ENCODE assay signal across 1 cellular context in genomic region chr13:52011690-52012511, GRCh38.
TF ChIP-seq lines count a peak whose summit lies in the region.

A gene with protein sequence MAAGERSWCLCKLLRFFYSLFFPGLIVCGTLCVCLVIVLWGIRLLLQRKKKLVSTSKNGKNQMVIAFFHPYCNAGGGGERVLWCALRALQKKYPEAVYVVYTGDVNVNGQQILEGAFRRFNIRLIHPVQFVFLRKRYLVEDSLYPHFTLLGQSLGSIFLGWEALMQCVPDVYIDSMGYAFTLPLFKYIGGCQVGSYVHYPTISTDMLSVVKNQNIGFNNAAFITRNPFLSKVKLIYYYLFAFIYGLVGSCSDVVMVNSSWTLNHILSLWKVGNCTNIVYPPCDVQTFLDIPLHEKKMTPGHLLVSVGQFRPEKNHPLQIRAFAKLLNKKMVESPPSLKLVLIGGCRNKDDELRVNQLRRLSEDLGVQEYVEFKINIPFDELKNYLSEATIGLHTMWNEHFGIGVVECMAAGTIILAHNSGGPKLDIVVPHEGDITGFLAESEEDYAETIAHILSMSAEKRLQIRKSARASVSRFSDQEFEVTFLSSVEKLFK (plus strand): TSS chr13:52012398. CDS start chr13:52012419, 21 bp downstream.

TF ChIP-seq in HepG2, 621 proteins besides CTCF, POLR2A, EP300 and RAD21 (continued from another document and continues in another):
- TF ChIP-seq SIN3A (IDR thresholded peaks at IDR 0.05; ENCODE audit: borderline replicate concordance, low read depth, low read length): no peak; the same call in 1 of the 2 replicates
- TF ChIP-seq NR0B2 (CRISPR knock-in tag; IDR thresholded peaks at IDR 0.05): peak; percentile 36; the same call in 1 of the 2 replicates
- TF ChIP-seq, protein P1, sequence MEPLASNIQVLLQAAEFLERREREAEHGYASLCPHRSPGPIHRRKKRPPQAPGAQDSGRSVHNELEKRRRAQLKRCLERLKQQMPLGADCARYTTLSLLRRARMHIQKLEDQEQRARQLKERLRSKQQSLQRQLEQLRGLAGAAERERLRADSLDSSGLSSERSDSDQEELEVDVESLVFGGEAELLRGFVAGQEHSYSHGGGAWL (CRISPR knock-in tag; IDR thresholded peaks at IDR 0.05): peak; percentile 82; the same call in 1 of the 2 replicates
- no peak for TF ChIP-seq RORA (CRISPR knock-in tag; IDR thresholded peaks at IDR 0.05)
- TF ChIP-seq ZBTB49 (CRISPR knock-in tag; IDR thresholded peaks at IDR 0.05; ENCODE audit: borderline replicate concordance): no peak
- TF ChIP-seq, protein P2, sequence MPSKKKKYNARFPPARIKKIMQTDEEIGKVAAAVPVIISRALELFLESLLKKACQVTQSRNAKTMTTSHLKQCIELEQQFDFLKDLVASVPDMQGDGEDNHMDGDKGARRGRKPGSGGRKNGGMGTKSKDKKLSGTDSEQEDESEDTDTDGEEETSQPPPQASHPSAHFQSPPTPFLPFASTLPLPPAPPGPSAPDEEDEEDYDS (CRISPR knock-in tag; IDR thresholded peaks at IDR 0.05): peak; percentile 77
- TF ChIP-seq ZNF709 (CRISPR knock-in tag; IDR thresholded peaks at IDR 0.05): peak; percentile 92
- TF ChIP-seq MED13 (CRISPR knock-in tag; IDR thresholded peaks at IDR 0.05): peak; percentile 79
- peak; percentile 84; the same call in 1 of the 2 replicates for TF ChIP-seq ZBTB42 (CRISPR knock-in tag; IDR thresholded peaks at IDR 0.05)
- TF ChIP-seq NR2F2 (IDR thresholded peaks at IDR 0.05; ENCODE audit: borderline replicate concordance, low read depth): peak; percentile 55; the same call in 1 of the 2 replicates
- no peak for TF ChIP-seq LCORL (IDR thresholded peaks at IDR 0.05)
- TF ChIP-seq LCORL (CRISPR knock-in tag; IDR thresholded peaks at IDR 0.05): peak; percentile 98
- TF ChIP-seq ZC3H13 (CRISPR knock-in tag; IDR thresholded peaks at IDR 0.05): peak; percentile 78; the same call in 1 of the 2 replicates
- peak; percentile 28; the same call in 1 of the 2 replicates for TF ChIP-seq MYNN (CRISPR knock-in tag; IDR thresholded peaks at IDR 0.05; ENCODE audit: low read depth)
- peak; percentile 70; the same call in 1 of the 2 replicates for TF ChIP-seq ZKSCAN8 (CRISPR knock-in tag; IDR thresholded peaks at IDR 0.05; ENCODE audit: borderline replicate concordance)
- no peak; the same call in 1 of the 2 replicates for TF ChIP-seq HHEX (CRISPR knock-in tag; IDR thresholded peaks at IDR 0.05)
- peak in 1 of 2 experiments; percentile 80; a peak in 1 of 4 replicates for TF ChIP-seq REST (IDR thresholded peaks at IDR 0.05; ENCODE audit: borderline replicate concordance in 1 of 2, low read depth in 1 of 2, low read length in 2 of 2)
- no peak for TF ChIP-seq RBAK (CRISPR knock-in tag; IDR thresholded peaks at IDR 0.05)
- TF ChIP-seq TBL1XR1 (IDR thresholded peaks at IDR 0.05; ENCODE audit: borderline replicate concordance, low read length, partially characterized antibody): peak; percentile 57
- TF ChIP-seq ZNF737 (CRISPR knock-in tag; IDR thresholded peaks at IDR 0.05; ENCODE audit: borderline replicate concordance): no peak
- TF ChIP-seq, protein P3, sequence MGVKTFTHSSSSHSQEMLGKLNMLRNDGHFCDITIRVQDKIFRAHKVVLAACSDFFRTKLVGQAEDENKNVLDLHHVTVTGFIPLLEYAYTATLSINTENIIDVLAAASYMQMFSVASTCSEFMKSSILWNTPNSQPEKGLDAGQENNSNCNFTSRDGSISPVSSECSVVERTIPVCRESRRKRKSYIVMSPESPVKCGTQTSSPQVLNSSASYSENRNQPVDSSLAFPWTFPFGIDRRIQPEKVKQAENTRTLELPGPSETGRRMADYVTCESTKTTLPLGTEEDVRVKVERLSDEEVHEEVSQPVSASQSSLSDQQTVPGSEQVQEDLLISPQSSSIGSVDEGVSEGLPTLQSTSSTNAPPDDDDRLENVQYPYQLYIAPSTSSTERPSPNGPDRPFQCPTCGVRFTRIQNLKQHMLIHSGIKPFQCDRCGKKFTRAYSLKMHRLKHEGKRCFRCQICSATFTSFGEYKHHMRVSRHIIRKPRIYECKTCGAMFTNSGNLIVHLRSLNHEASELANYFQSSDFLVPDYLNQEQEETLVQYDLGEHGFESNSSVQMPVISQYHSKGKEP (CRISPR knock-in tag; IDR thresholded peaks at IDR 0.05): no peak
- TF ChIP-seq MIER3 (CRISPR knock-in tag; IDR thresholded peaks at IDR 0.05; ENCODE audit: borderline replicate concordance): peak; percentile 72; the same call in 1 of the 2 replicates
- TF ChIP-seq ZNF598 (CRISPR knock-in tag; IDR thresholded peaks at IDR 0.05; ENCODE audit: borderline replicate concordance): peak; percentile 74; the same call in 1 of the 2 replicates
- 0 out of 2 replicates have a peak, but pooled peaks have one; percentile 50 for TF ChIP-seq REXO4 (CRISPR knock-in tag; IDR thresholded peaks at IDR 0.05; ENCODE audit: borderline replicate concordance)
- TF ChIP-seq HOXA5 (CRISPR knock-in tag; IDR thresholded peaks at IDR 0.05): peak; percentile 73; the same call in 1 of the 2 replicates
- peak; percentile 81 for TF ChIP-seq DMAP1 (CRISPR knock-in tag; IDR thresholded peaks at IDR 0.05)
- TF ChIP-seq ZZZ3 (CRISPR knock-in tag; IDR thresholded peaks at IDR 0.05; ENCODE audit: borderline replicate concordance): peak; percentile 90; the same call in 1 of the 2 replicates
- peak; percentile 91 for TF ChIP-seq POGZ (CRISPR knock-in tag; IDR thresholded peaks at IDR 0.05)
- no peak for TF ChIP-seq NR2F1 (CRISPR knock-in tag; IDR thresholded peaks at IDR 0.05)
- TF ChIP-seq ZFYVE20 (CRISPR knock-in tag; IDR thresholded peaks at IDR 0.05; ENCODE audit: borderline replicate concordance, low read depth): peak; percentile 67; the same call in 1 of the 2 replicates
- peak; percentile 82 for TF ChIP-seq RCOR2 (CRISPR knock-in tag; IDR thresholded peaks at IDR 0.05)
- no peak for TF ChIP-seq TP53 (CRISPR knock-in tag; conservative IDR thresholded peaks at IDR 0.05)
- TF ChIP-seq, protein P4, sequence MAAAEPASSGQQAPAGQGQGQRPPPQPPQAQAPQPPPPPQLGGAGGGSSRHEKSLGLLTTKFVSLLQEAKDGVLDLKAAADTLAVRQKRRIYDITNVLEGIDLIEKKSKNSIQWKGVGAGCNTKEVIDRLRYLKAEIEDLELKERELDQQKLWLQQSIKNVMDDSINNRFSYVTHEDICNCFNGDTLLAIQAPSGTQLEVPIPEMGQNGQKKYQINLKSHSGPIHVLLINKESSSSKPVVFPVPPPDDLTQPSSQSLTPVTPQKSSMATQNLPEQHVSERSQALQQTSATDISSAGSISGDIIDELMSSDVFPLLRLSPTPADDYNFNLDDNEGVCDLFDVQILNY (CRISPR knock-in tag; conservative IDR thresholded peaks at IDR 0.05): no peak
- TF ChIP-seq U2AF1 (optimal IDR thresholded peaks at IDR 0.05; ENCODE audit: low read depth, low read length): no peak
- TF ChIP-seq CENPX (CRISPR knock-in tag; IDR thresholded peaks at IDR 0.05): no peak
- peak; percentile 77; the same call in 1 of the 2 replicates for TF ChIP-seq TOPORS (CRISPR knock-in tag; IDR thresholded peaks at IDR 0.05)
- TF ChIP-seq ZNF747 (CRISPR knock-in tag; IDR thresholded peaks at IDR 0.05; ENCODE audit: borderline replicate concordance): peak; percentile 97
- TF ChIP-seq, protein P5, sequence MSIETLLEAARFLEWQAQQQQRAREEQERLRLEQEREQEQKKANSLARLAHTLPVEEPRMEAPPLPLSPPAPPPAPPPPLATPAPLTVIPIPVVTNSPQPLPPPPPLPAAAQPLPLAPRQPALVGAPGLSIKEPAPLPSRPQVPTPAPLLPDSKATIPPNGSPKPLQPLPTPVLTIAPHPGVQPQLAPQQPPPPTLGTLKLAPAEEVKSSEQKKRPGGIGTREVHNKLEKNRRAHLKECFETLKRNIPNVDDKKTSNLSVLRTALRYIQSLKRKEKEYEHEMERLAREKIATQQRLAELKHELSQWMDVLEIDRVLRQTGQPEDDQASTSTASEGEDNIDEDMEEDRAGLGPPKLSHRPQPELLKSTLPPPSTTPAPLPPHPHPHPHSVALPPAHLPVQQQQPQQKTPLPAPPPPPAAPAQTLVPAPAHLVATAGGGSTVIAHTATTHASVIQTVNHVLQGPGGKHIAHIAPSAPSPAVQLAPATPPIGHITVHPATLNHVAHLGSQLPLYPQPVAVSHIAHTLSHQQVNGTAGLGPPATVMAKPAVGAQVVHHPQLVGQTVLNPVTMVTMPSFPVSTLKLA (IDR thresholded peaks at IDR 0.05): peak; percentile 45; the same call in 1 of the 2 replicates
- TF ChIP-seq GABPA (IDR thresholded peaks at IDR 0.05; ENCODE audit: low read depth, low read length): peak; percentile 47
- TF ChIP-seq GABPA (CRISPR knock-in tag; IDR thresholded peaks at IDR 0.05; ENCODE audit: low read depth): peak; percentile 87
- peak; percentile 80 for TF ChIP-seq MAX (IDR thresholded peaks at IDR 0.05)
- TF ChIP-seq ZNF329 (CRISPR knock-in tag; IDR thresholded peaks at IDR 0.05; ENCODE audit: low read depth): peak; percentile 77
